Comparison of ENCODE assay signal across 16 cellular contexts in genomic region chrX:13212191-13212651, GRCh38.
DNase-seq lines count a peak whose midpoint lies in the region; ATAC-seq and TF ChIP-seq lines count a peak whose summit lies in the region.
"Had no signal": no experiment of that assay in that cellular context is flagged by ENCODE, and none has a peak within 500 bp of the region (broad histone marks: within the 10 kb centered on the region; RNA-seq: fewer than 3 reads in every experiment).

No MANE protein-coding gene starts in this region.

- no peak overlapping the region for H3K4me3 ChIP-seq in SJCRH30
- no peak overlapping the region for H3K4me3 ChIP-seq in fibroblast of pulmonary artery (replicated peaks; ENCODE audit: low read depth, low read length)
- H3K4me3 ChIP-seq: right lobe of liver had no signal

- ATAC-seq in left colon: no peak
- ATAC-seq in activated CD8-positive, alpha-beta T cell treated with anti-CD3 and anti-CD28 coated beads for 36 hours: no peak
- ATAC-seq: activated CD4-positive, CD25-positive, alpha-beta regulatory T cell treated with anti-CD3 and anti-CD28 coated beads, Interleukin-2, amount 50 U/mL, for 24 hours had no signal

- H3K27me3 Mint-ChIP-seq in osteocyte (ENCODE audit: unreplicated experiment): no peaks in the 10 kb centered on the region
- H3K27me3 Mint-ChIP-seq in activated CD8-positive, alpha-beta T cell treated with anti-CD3 and anti-CD28 coated beads for 36 hours: no peaks in the 10 kb centered on the region
- H3K27me3 Mint-ChIP-seq: CD4-positive, alpha-beta T cell had no signal

- no peaks in the 10 kb centered on the region for H3K36me3 Mint-ChIP-seq in osteocyte (ENCODE audit: unreplicated experiment)
- no peaks in the 10 kb centered on the region for H3K36me3 Mint-ChIP-seq in activated CD8-positive, alpha-beta T cell treated with anti-CD3 and anti-CD28 coated beads for 36 hours (ENCODE audit: low read depth)

- CTCF ChIA-PET in activated CD8-positive, alpha-beta T cell treated with anti-CD3 and anti-CD28 coated beads for 36 hours (lab: Charles Lee): no interaction called here

- peak overlapping the region; percentile 32 for H3K27ac Mint-ChIP-seq in osteocyte (ENCODE audit: unreplicated experiment)
- no peak overlapping the region for H3K27ac Mint-ChIP-seq in activated CD8-positive, alpha-beta T cell treated with anti-CD3 and anti-CD28 coated beads for 36 hours
- H3K27ac Mint-ChIP-seq: activated T-cell treated with anti-CD3 and anti-CD28 coated beads, Interleukin-2, amount 50 U/mL, for 24 hours; CD4-positive, alpha-beta T cell; endodermal cell had no signal

- peak; percentile 7 for DNase-seq in H4 (ENCODE audit: low spot score)
- peak; percentile 45 to 85 for DNase-seq in SJCRH30
- peak; percentile 67 for DNase-seq in fibroblast of pulmonary artery (ENCODE audit: low read depth)
- DNase-seq in osteocyte (ENCODE audit: extremely low spot score, unreplicated experiment): no peak
- DNase-seq in NCI-H1048 (lab: John Stamatoyannopoulos, UW): no peak
- no peak for DNase-seq in left colon
- no peak for DNase-seq in activated CD8-positive, alpha-beta T cell treated with anti-CD3 and anti-CD28 coated beads for 36 hours
- DNase-seq in activated effector memory CD4-positive, alpha-beta T cell treated with anti-CD3 and anti-CD28 coated beads, Interleukin-2, amount 50 U/mL, for 16 hours: no peak
- DNase-seq: activated T-cell treated with anti-CD3 and anti-CD28 coated beads, Interleukin-2, amount 50 U/mL, for 24 hours; aorta; CD4-positive, alpha-beta T cell; endodermal cell; KG1; NCI-H2029; right lobe of liver had no signal

- no peak overlapping the region for H3K4me3 Mint-ChIP-seq in osteocyte (ENCODE audit: unreplicated experiment)
- H3K4me3 Mint-ChIP-seq in activated CD8-positive, alpha-beta T cell treated with anti-CD3 and anti-CD28 coated beads for 36 hours: no peak overlapping the region
- H3K4me3 Mint-ChIP-seq: activated T-cell treated with anti-CD3 and anti-CD28 coated beads, Interleukin-2, amount 50 U/mL, for 24 hours; CD4-positive, alpha-beta T cell; endodermal cell had no signal

- H3K27ac ChIP-seq in SJCRH30: peak overlapping the region; percentile 42
- H3K27ac ChIP-seq: right lobe of liver had no signal

- TF ChIP-seq CTCF in fibroblast of pulmonary artery (IDR thresholded peaks at IDR 0.05; ENCODE audit: low read length, missing control alignments) (no peak), osteocyte (IDR thresholded peaks at IDR 0.05) (no peak)
- no peak for TF ChIP-seq CTCF in activated CD8-positive, alpha-beta T cell treated with anti-CD3 and anti-CD28 coated beads for 36 hours (IDR thresholded peaks at IDR 0.05)

- intact Hi-C loops in left colon (cut with DNase I, micrococcal nuclease): no loop called here
- intact Hi-C loops in activated CD8-positive, alpha-beta T cell treated with anti-CD3 and anti-CD28 coated beads for 36 hours (cut with micrococcal nuclease): no loop called here

- H3K9me3 Mint-ChIP-seq in osteocyte (ENCODE audit: unreplicated experiment): peaks cover 4% of the 10 kb centered on the region
- no peaks in the 10 kb centered on the region for H3K9me3 Mint-ChIP-seq in activated CD8-positive, alpha-beta T cell treated with anti-CD3 and anti-CD28 coated beads for 36 hours
- H3K9me3 Mint-ChIP-seq: CD4-positive, alpha-beta T cell had no signal

- H3K9me3 ChIP-seq in SJCRH30 (replicated peaks): no peaks in the 10 kb centered on the region
- H3K9me3 ChIP-seq: right lobe of liver had no signal

- H3K36me3 ChIP-seq in SJCRH30: no peaks in the 10 kb centered on the region
- H3K36me3 ChIP-seq: right lobe of liver had no signal

- POLR2A ChIA-PET in activated CD8-positive, alpha-beta T cell treated with anti-CD3 and anti-CD28 coated beads for 36 hours (lab: Charles Lee): interaction anchor here (0.6 kb wide), 1 partner anchor 109 kb away, joined by 3 read pairs; no protein-coding TSS in a partner anchor

- H3K4me1 ChIP-seq in SJCRH30: peaks cover 17% of the 10 kb centered on the region
- H3K4me1 ChIP-seq: right lobe of liver had no signal

- H3K27me3 ChIP-seq in SJCRH30: no peaks in the 10 kb centered on the region
- H3K27me3 ChIP-seq: right lobe of liver had no signal

- H3K4me1 Mint-ChIP-seq in osteocyte (ENCODE audit: unreplicated experiment): peaks cover 26% of the 10 kb centered on the region
- H3K4me1 Mint-ChIP-seq in activated CD8-positive, alpha-beta T cell treated with anti-CD3 and anti-CD28 coated beads for 36 hours (ENCODE audit: low read depth): no peaks in the 10 kb centered on the region

Comparison
In these comparisons a context has a peak if more than half of its experiments do, and no peak if none do; other contexts are left out.
1. DNase-seq: peak in H4 (single experiment), SJCRH30 (2 of 2) and fibroblast of pulmonary artery (single experiment); none in osteocyte (single experiment), NCI-H1048 (single experiment), left colon (0 of 2), activated CD8-positive, alpha-beta T cell treated with anti-CD3 and anti-CD28 coated beads for 36 hours (single experiment) and activated effector memory CD4-positive, alpha-beta T cell treated with anti-CD3 and anti-CD28 coated beads, Interleukin-2, amount 50 U/mL, for 16 hours (single experiment).